ENCODE assay signal across 27 cellular contexts in the genomic region with DNA sequence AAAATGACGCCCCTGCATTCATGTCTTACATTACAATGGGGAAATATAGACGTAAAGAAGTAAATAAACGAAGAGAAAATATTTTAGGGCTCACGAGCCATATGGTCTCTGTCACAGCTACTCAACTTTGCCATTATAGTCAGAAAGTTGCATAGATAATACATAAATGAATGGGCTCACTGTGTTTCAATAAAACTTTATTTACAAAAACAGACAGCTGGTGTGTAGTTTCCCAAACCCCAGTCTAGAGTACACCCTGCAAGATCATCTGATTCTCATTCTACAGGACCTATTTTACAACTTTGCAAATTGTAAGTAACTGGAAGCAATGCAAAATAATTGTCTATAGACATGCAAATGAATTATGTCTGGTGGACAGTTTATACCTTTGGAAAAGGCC.
"Had no signal": no experiment of that assay in that cellular context is flagged by ENCODE, and none has a peak within 500 bp of the region (broad histone marks: within the 10 kb centered on the region; RNA-seq: fewer than 3 reads in every experiment).

No MANE protein-coding gene starts in this region.

- FAIRE-seq: colon, endometrium, endothelial cell of umbilical vein, frontal cortex had no signal

- H3K27me3 ChIP-seq: colonic mucosa, dorsolateral prefrontal cortex, esophagus muscularis mucosa, esophagus squamous epithelium, foreskin keratinocyte, gastrocnemius medialis, gastroesophageal sphincter, heart left ventricle, heart right ventricle had no signal

- H3K4me3 ChIP-seq: colonic mucosa, dorsolateral prefrontal cortex, esophagus muscularis mucosa, esophagus squamous epithelium, gastrocnemius medialis, gastroesophageal sphincter, heart left ventricle, heart right ventricle had no signal

- ATAC-seq: effector memory CD8-positive, alpha-beta T cell; esophagus mucosa; foreskin keratinocyte; gastrocnemius medialis; gastroesophageal sphincter; heart left ventricle; heart right ventricle had no signal

- H3K4me1 ChIP-seq: colonic mucosa, esophagus squamous epithelium, foreskin keratinocyte, gastrocnemius medialis, heart right ventricle had no signal

- H3K36me3 ChIP-seq: colonic mucosa had no signal

- H3K9me3 ChIP-seq: colonic mucosa, esophagus muscularis mucosa, esophagus squamous epithelium, gastrocnemius medialis, gastroesophageal sphincter, heart left ventricle, heart right ventricle had no signal

- DNase-seq: colonic mucosa; cortex of kidney; dermis blood vessel endothelial cell; dorsolateral prefrontal cortex; effector CD4-positive, alpha-beta T cell; effector CD8-positive, alpha-beta T cell; effector memory CD4-positive, alpha-beta T cell; effector memory CD8-positive, alpha-beta T cell; endodermal cell; erythroblast; esophagus squamous epithelium; foreskin fibroblast; foreskin keratinocyte; foreskin melanocyte; gastrocnemius medialis; glutamatergic neuron; head of caudate nucleus; heart left ventricle; heart right ventricle had no signal

- H3K27ac ChIP-seq: colonic mucosa, dorsolateral prefrontal cortex, epithelial cell of prostate, esophagus muscularis mucosa, esophagus squamous epithelium, foreskin keratinocyte, gastrocnemius medialis, gastroesophageal sphincter, heart left ventricle, heart right ventricle had no signal
